ENCODE assay signal across 20 cellular contexts in genomic region chr2:173056705-173057368, GRCh38.
"Had no signal": no experiment of that assay in that cellular context is flagged by ENCODE, and none has a peak within 500 bp of the region (broad histone marks: within the 10 kb centered on the region; RNA-seq: fewer than 3 reads in every experiment).

No MANE protein-coding gene starts in this region.

- DNase-seq: activated B cell treated with CpG ODN at 0.5 μM for 24 hours; activated CD4-positive, alpha-beta T cell treated with anti-CD3 and anti-CD28 coated beads, Interleukin-2, amount 10 ng/mL, durations not matched to agents 24 days and 14 days; activated CD8-positive, alpha-beta T cell treated with anti-CD3 and anti-CD28 coated beads for 36 hours; activated naive CD4-positive, alpha-beta T cell treated with Interleukin-2 at 50 U/mL for 16 hours; activated naive CD8-positive, alpha-beta T cell treated with anti-CD3 and anti-CD28 coated beads, Interleukin-2, amount 10 ng/mL, durations not matched to agents 7 days and 5 days; activated T-cell treated with anti-CD3 and anti-CD28 coated beads, Interleukin-2, amount 50 U/mL, for 1 hour; amygdala; body of pancreas; caudate nucleus; erythroblast; immature natural killer cell; kidney glomerular epithelial cell; stimulated activated CD4-positive, alpha-beta T cell treated with anti-CD3 and anti-CD28 coated beads, Interleukin-12 subunit alpha, Interleukin-12 subunit beta, amount 100 ng/mL, for 4 hours; stimulated activated CD4-positive, alpha-beta T cell treated with anti-CD3 and anti-CD28 coated beads, Interleukin-1b, Interleukin-23, amount 100 ng/mL, for 48 hours; stimulated activated CD8-positive, alpha-beta memory T cell treated with anti-CD3 and anti-CD28 coated beads, Interleukin-4, amount 100 ng/mL, for 48 hours; stimulated activated naive CD4-positive, alpha-beta T cell; T-cell; uterus had no signal

- H3K36me3 ChIP-seq: gastroesophageal sphincter, tibial artery, uterus had no signal

- H3K27ac ChIP-seq: body of pancreas, gastroesophageal sphincter, tibial artery, uterus had no signal

- H3K4me1 ChIP-seq: body of pancreas, uterus had no signal

- H3K4me3 ChIP-seq: body of pancreas, gastroesophageal sphincter, tibial artery, uterus had no signal

- H3K9me3 ChIP-seq: body of pancreas, gastroesophageal sphincter, tibial artery, uterus had no signal

- H3K27me3 ChIP-seq: body of pancreas, gastroesophageal sphincter, tibial artery, uterus had no signal
